8 cellular contexts compared by ENCODE assay signal in genomic region chr2:102082591-102083586, GRCh38. TPM values are rescaled to one million over a fixed set of nuclear protein-coding genes. Genes with fewer than 3 reads are reported as not detected.
DNase-seq lines count a peak whose midpoint lies in the region; ATAC-seq, FAIRE-seq and TF ChIP-seq lines count a peak whose summit lies in the region.

No MANE protein-coding gene starts in this region.

- H3K36me3 ChIP-seq in hepatocyte (replicated peaks; ENCODE audit: insufficient read depth, low read depth) = no peaks in the 10 kb centered on the region

- H3K4me3 ChIP-seq in hepatocyte = no peak overlapping the region

- peak overlapping the region; percentile 31 for H3K4me2 ChIP-seq in hepatocyte

- H3K27ac ChIP-seq in hepatocyte = peak overlapping the region; percentile 60

- DNase-seq in GM18507 (ENCODE audit: extremely low spot score, insufficient read length, low read depth) (no peak), NOMO-1 treated with DMSO at 0.1 percent for 48 hours (lab: John Stamatoyannopoulos, UW; ENCODE audit: unreplicated experiment) (peak; percentile 85), hepatocyte (ENCODE audit: low spot score) (peak; percentile 53), frontal cortex (ENCODE audit: low spot score in 2 of 2) (no peak), hypothalamus (lab: John Stamatoyannopoulos, UW) (no peak)
- peak; percentile 24 for DNase-seq in activated gamma-delta T cell treated with anti-CD3 and anti-CD28 coated beads, Interleukin-2, amount 50 U/mL, for 16 hours (ENCODE audit: low read depth)
- peak; percentile 28 to 45 (median 37) for DNase-seq in stimulated activated CD4-positive, alpha-beta T cell treated with anti-CD3 and anti-CD28 coated beads, TNF-alpha, amount 100 ng/mL, for 24 hours (ENCODE audit: low read depth in 3 of 3)

- peaks cover 9% of the 10 kb centered on the region for H3K4me1 ChIP-seq in hepatocyte (ENCODE audit: insufficient read depth)

- no peaks in the 10 kb centered on the region for H3K79me2 ChIP-seq in hepatocyte

- no peaks in the 10 kb centered on the region for H3K9me3 ChIP-seq in hepatocyte (ENCODE audit: low read depth)

- H3K27me3 ChIP-seq in hepatocyte = no peaks in the 10 kb centered on the region

- TF ChIP-seq CTCF in hepatocyte (IDR thresholded peaks at IDR 0.05; ENCODE audit: poor library complexity) = no peak

- no peaks in the 10 kb centered on the region for H3K9me2 ChIP-seq in hepatocyte (replicated peaks; ENCODE audit: insufficient read depth)

- peak; percentile 96 for FAIRE-seq in GM18507 (lab: Jason Lieb, UNC)
- no peak for FAIRE-seq in frontal cortex (lab: Jason Lieb, UNC)

- H2AFZ ChIP-seq in hepatocyte = no peak overlapping the region

- WGBS in hepatocyte (ENCODE audit: low lambda C conversion rate, missing lambda C conversion rate) = 70% methylated on average over 11 of the region's 11 CpGs

- H4K20me1 ChIP-seq in hepatocyte (ENCODE audit: insufficient read depth, poor library complexity, severe bottlenecking) = no peaks in the 10 kb centered on the region

- peak; percentile 84 for ATAC-seq in HG02759 (IDR thresholded peaks at IDR 0.05; ENCODE audit: unreplicated experiment)

RNA-seq across cellular contexts. Expression of gene IL1R1, which starts 59.7 kb away (rescaled TPM):
- total RNA-seq in hepatocyte (66.8 and 72.8 TPM in 2 replicates), frontal cortex (0.41 TPM)
- polyA plus RNA-seq in hepatocyte = 46.4 and 49.6 TPM in 2 replicates

Comparison
In these comparisons a context has a peak if more than half of its experiments do, and no peak if none do; other contexts are left out.
1. DNase-seq: peak in NOMO-1 treated with DMSO at 0.1 percent for 48 hours (single experiment), activated gamma-delta T cell treated with anti-CD3 and anti-CD28 coated beads, Interleukin-2, amount 50 U/mL, for 16 hours (single experiment), hepatocyte (single experiment) and stimulated activated CD4-positive, alpha-beta T cell treated with anti-CD3 and anti-CD28 coated beads, TNF-alpha, amount 100 ng/mL, for 24 hours (3 of 3); none in GM18507 (single experiment), frontal cortex (0 of 2) and hypothalamus (0 of 51).
2. RNA of gene IL1R1, which starts 59.7 kb away (total RNA-seq): 66.8 to 72.8 TPM in hepatocyte; 0.41 TPM in frontal cortex (single experiment); every median in the first group is over 10 times any median in the second.